Comparison of ENCODE assay signal across 16 cellular contexts in the genomic region with DNA sequence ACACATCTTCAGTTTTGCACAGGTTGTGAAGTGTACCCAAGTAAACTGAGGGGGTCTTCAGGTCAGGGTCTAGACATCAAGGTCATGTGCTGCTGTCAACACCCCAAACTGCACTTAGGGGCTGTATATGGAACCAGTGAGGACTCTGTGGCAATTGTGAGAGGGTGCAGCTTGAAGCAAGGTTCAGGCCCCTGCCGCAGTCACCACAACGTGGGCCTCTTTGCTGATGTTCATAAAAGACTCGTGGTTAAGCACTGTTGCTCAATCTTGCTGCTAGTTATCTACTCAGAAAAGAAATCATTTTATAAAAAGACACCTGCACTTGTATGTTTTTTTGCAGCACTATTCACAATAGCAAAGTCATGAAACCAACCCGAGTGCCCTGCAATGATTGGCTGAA.
DNase-seq lines count a peak whose midpoint lies in the region; ATAC-seq and TF ChIP-seq lines count a peak whose summit lies in the region.
"Had no signal": no experiment of that assay in that cellular context is flagged by ENCODE, and none has a peak within 500 bp of the region (broad histone marks: within the 10 kb centered on the region; RNA-seq: fewer than 3 reads in every experiment).

No MANE protein-coding gene starts in this region.

- H3K27me3 ChIP-seq in tibial artery, result no peaks in the 10 kb centered on the region
- no peaks in the 10 kb centered on the region for H3K27me3 ChIP-seq in naive thymus-derived CD4-positive, alpha-beta T cell (ENCODE audit: control insufficient read depth in 2 of 2, insufficient read depth in 2 of 2, low read length in 2 of 2)

- H3K4me3 Mint-ChIP-seq in naive thymus-derived CD4-positive, alpha-beta T cell, result no peak overlapping the region
- H3K4me3 Mint-ChIP-seq: CD14-positive monocyte; CD8-positive, alpha-beta T cell; H9 had no signal

- H3K27ac ChIP-seq in tibial artery, result no peak overlapping the region
- H3K27ac ChIP-seq in naive thymus-derived CD4-positive, alpha-beta T cell (ENCODE audit: low read depth, low read length), result no peak overlapping the region
- H3K27ac ChIP-seq: HL-60 had no signal

- H3K4me3 ChIP-seq in Jurkat, Clone E6-1 (ENCODE audit: low read length), result no peak overlapping the region
- no peak overlapping the region for H3K4me3 ChIP-seq in tibial artery
- H3K4me3 ChIP-seq in naive thymus-derived CD4-positive, alpha-beta T cell (ENCODE audit: low read length), result no peak overlapping the region
- H3K4me3 ChIP-seq: GM12878, K562 had no signal

- peaks cover 0 to 17% (median 8%) of the 10 kb centered on the region in 11 donors for H3K9me3 Mint-ChIP-seq in naive thymus-derived CD4-positive, alpha-beta T cell
- H3K9me3 Mint-ChIP-seq: H9 had no signal

- peak; percentile 70 for DNase-seq in Jurkat, Clone E6-1 (ENCODE audit: low read depth, low spot score)
- DNase-seq in MV-4-11 (lab: John Stamatoyannopoulos, UW) (peak; percentile 75), renal cortical epithelial cell (ENCODE audit: low read depth) (peak; percentile 15), tibial artery (no peak)
- no peak for DNase-seq in naive thymus-derived CD4-positive, alpha-beta T cell
- DNase-seq: AML-193; Calu3; CD8-positive, alpha-beta T cell; DMS79 treated with DMSO at 0.1 percent for 48 hours; EL; H9 had no signal

- H3K27ac Mint-ChIP-seq in naive thymus-derived CD4-positive, alpha-beta T cell, result no peak overlapping the region
- H3K27ac Mint-ChIP-seq: CD14-positive monocyte; CD8-positive, alpha-beta T cell; H9 had no signal

- intact Hi-C loops in tibial artery (cut with DNase I; ENCODE audit: low total_unique reads), result no loop called here
- intact Hi-C loops in naive thymus-derived CD4-positive, alpha-beta T cell (cut with micrococcal nuclease), result no loop called here

- ATAC-seq in naive thymus-derived CD4-positive, alpha-beta T cell, result no peak
- no peak for ATAC-seq in HG03025 (IDR thresholded peaks at IDR 0.05; ENCODE audit: low FRiP score, unreplicated experiment)
- ATAC-seq: CD8-positive, alpha-beta T cell; GM12878; K562 had no signal

- H3K36me3 Mint-ChIP-seq in naive thymus-derived CD4-positive, alpha-beta T cell, result no peaks in the 10 kb centered on the region
- H3K36me3 Mint-ChIP-seq: CD14-positive monocyte; CD8-positive, alpha-beta T cell had no signal

- no peaks in the 10 kb centered on the region for H3K4me1 ChIP-seq in tibial artery
- H3K4me1 ChIP-seq in naive thymus-derived CD4-positive, alpha-beta T cell (ENCODE audit: control insufficient read depth in 2 of 2, insufficient read depth in 2 of 2, low read length in 2 of 2), result no peaks in the 10 kb centered on the region

- no peaks in the 10 kb centered on the region for H3K9me3 ChIP-seq in tibial artery
- no peaks in the 10 kb centered on the region for H3K9me3 ChIP-seq in naive thymus-derived CD4-positive, alpha-beta T cell (ENCODE audit: control insufficient read depth in 2 of 3, low read length in 3 of 3)

- CTCF ChIA-PET in naive thymus-derived CD4-positive, alpha-beta T cell (lab: Charles Lee), result no interaction called here

- no peaks in the 10 kb centered on the region for H3K27me3 Mint-ChIP-seq in naive thymus-derived CD4-positive, alpha-beta T cell

- no peak for TF ChIP-seq CTCF in tibial artery (IDR thresholded peaks at IDR 0.05)

- POLR2A ChIA-PET in naive thymus-derived CD4-positive, alpha-beta T cell (lab: Charles Lee), result no interaction called here

- H3K36me3 ChIP-seq in tibial artery, result no peaks in the 10 kb centered on the region
- H3K36me3 ChIP-seq in naive thymus-derived CD4-positive, alpha-beta T cell (ENCODE audit: control insufficient read depth in 2 of 3, insufficient read depth in 3 of 3, low read length in 3 of 3), result no peaks in the 10 kb centered on the region

- no peaks in the 10 kb centered on the region for H3K4me1 Mint-ChIP-seq in naive thymus-derived CD4-positive, alpha-beta T cell
- H3K4me1 Mint-ChIP-seq: CD14-positive monocyte had no signal

Comparison
In these comparisons a context has a peak if more than half of its experiments do, and no peak if none do; other contexts are left out.
1. DNase-seq: peak in Jurkat, Clone E6-1 (single experiment), MV-4-11 (single experiment) and renal cortical epithelial cell (single experiment); none in tibial artery (0 of 2) and naive thymus-derived CD4-positive, alpha-beta T cell (0 of 9).